Comparison of ENCODE assay signal across 8 cellular contexts in genomic region chr12:123761841-123762714, GRCh38. TPM values are rescaled to one million over a fixed set of nuclear protein-coding genes. Genes with fewer than 3 reads are reported as not detected.
DNase-seq lines count a peak whose midpoint lies in the region; ATAC-seq, FAIRE-seq and TF ChIP-seq lines count a peak whose summit lies in the region.

TSS of gene DNAH10 (plus strand) at chr12:123762301. CDS start at chr12:123762337, 36 bp downstream.

- peak within 1 kb of the TSS; percentile 97 for H2AFZ ChIP-seq in GM23338

- H3K27me3 ChIP-seq in GM23338 (ENCODE audit: insufficient read depth) = peaks cover 3% of the 10 kb centered on the region; the same call in 1 of the 2 replicates

- peak; percentile 88 for DNase-seq in GM23338 (ENCODE audit: low spot score)
- peak; percentile 5 to 76 for DNase-seq in NCI-H526 (lab: John Stamatoyannopoulos, UW)
- DNase-seq in activated naive CD4-positive, alpha-beta T cell treated with anti-CD3 and anti-CD28 coated beads for 36 hours = peak; percentile 34
- peak; percentile 15 for DNase-seq in iPS DF 19.7 (ENCODE audit: low read depth, low spot score)
- peak; percentile 25 to 37 for DNase-seq in stimulated activated CD4-positive, alpha-beta T cell treated with anti-CD3 and anti-CD28 coated beads, Interleukin-12 subunit alpha, Interleukin-12 subunit beta, amount 100 ng/mL, for 24 hours (ENCODE audit: low read depth in 2 of 2)
- no peak for DNase-seq in HTR-8/SVneo (ENCODE audit: insufficient read length, low spot score)
- no peak for DNase-seq in NCI-H2029 treated with DMSO at 0.1 percent for 48 hours (lab: John Stamatoyannopoulos, UW)

- H3K36me3 Mint-ChIP-seq in GM23338 (ENCODE audit: low read depth) = peaks cover 22% of the 10 kb centered on the region
- no peaks in the 10 kb centered on the region for H3K36me3 Mint-ChIP-seq in activated naive CD4-positive, alpha-beta T cell treated with anti-CD3 and anti-CD28 coated beads for 36 hours (ENCODE audit: low read depth)

- peak; percentile 59 to 77 for TF ChIP-seq CTCF in GM23338 (conservative IDR thresholded peaks at IDR 0.05; ENCODE audit: low read depth in 2 of 2)

- H3K4me3 ChIP-seq in GM08714 (ENCODE audit: low read length) (peak within 1 kb of the TSS; percentile 36; the same call in 1 of the 2 replicates), GM23338 (peak within 1 kb of the TSS; percentile 70)

- H3K4me2 ChIP-seq in GM23338 = peak within 1 kb of the TSS; percentile 76

- FAIRE-seq in HTR-8/SVneo (lab: Jason Lieb, UNC) = no peak

- H3K27ac ChIP-seq in GM23338 (ENCODE audit: low read depth) = no peak within 1 kb of the TSS

- intact Hi-C loops in activated naive CD4-positive, alpha-beta T cell treated with anti-CD3 and anti-CD28 coated beads for 36 hours (cut with micrococcal nuclease) = loop anchor here (10.0 kb wide), 1 partner anchor 127 kb away; the partner anchor contains the start of genes EIF2B1 and GTF2H3

- no peaks in the 10 kb centered on the region for H3K79me2 ChIP-seq in GM23338 (replicated peaks; ENCODE audit: insufficient read depth)

- H3K4me1 ChIP-seq in GM23338 (ENCODE audit: insufficient read depth) = 0 out of 2 replicates have a peak, but pooled peaks cover 4% of the 10 kb centered on the region

- peak within 1 kb of the TSS; percentile 82 for H3K4me3 Mint-ChIP-seq in GM23338
- H3K4me3 Mint-ChIP-seq in activated naive CD4-positive, alpha-beta T cell treated with anti-CD3 and anti-CD28 coated beads for 36 hours = peak within 1 kb of the TSS; percentile 73

- H3K27ac Mint-ChIP-seq in GM23338 = no peak within 1 kb of the TSS; the same call in 1 of the 2 replicates
- H3K27ac Mint-ChIP-seq in activated naive CD4-positive, alpha-beta T cell treated with anti-CD3 and anti-CD28 coated beads for 36 hours = no peak within 1 kb of the TSS

- no peaks in the 10 kb centered on the region for H3K9me3 Mint-ChIP-seq in GM23338
- no peaks in the 10 kb centered on the region for H3K9me3 Mint-ChIP-seq in activated naive CD4-positive, alpha-beta T cell treated with anti-CD3 and anti-CD28 coated beads for 36 hours

- peak; percentile 78 for ATAC-seq in GM23338

- H3K36me3 ChIP-seq in GM23338 (ENCODE audit: insufficient read depth) = 0 out of 2 replicates have a peak, but pooled peaks cover 16% of the 10 kb centered on the region

- H3K9me2 ChIP-seq in GM23338 (ENCODE audit: insufficient read depth) = no peaks in the 10 kb centered on the region

- peaks cover 6% of the 10 kb centered on the region; the same call in 2 of the 3 replicates for H3K4me1 Mint-ChIP-seq in GM23338
- H3K4me1 Mint-ChIP-seq in activated naive CD4-positive, alpha-beta T cell treated with anti-CD3 and anti-CD28 coated beads for 36 hours (ENCODE audit: low read depth) = no peaks in the 10 kb centered on the region

- peaks cover 7% of the 10 kb centered on the region for H3K27me3 Mint-ChIP-seq in GM23338 (ENCODE audit: insufficient read depth, low read depth, poor library complexity)
- peaks cover 2% of the 10 kb centered on the region for H3K27me3 Mint-ChIP-seq in activated naive CD4-positive, alpha-beta T cell treated with anti-CD3 and anti-CD28 coated beads for 36 hours (ENCODE audit: low read depth)

- peaks cover 5% of the 10 kb centered on the region; the same call in 1 of the 2 replicates for H3F3A ChIP-seq in GM23338 (replicated peaks; ENCODE audit: low read depth)

- CTCF ChIA-PET in activated naive CD4-positive, alpha-beta T cell treated with anti-CD3 and anti-CD28 coated beads for 36 hours (lab: Charles Lee) = interaction anchor here (1.2 to 1.4 kb wide), 3 partner anchors 9 to 134 kb away, joined by 3 to 5 read pairs (median 4); no protein-coding TSS in a partner anchor

- H4K20me1 ChIP-seq in GM23338 (replicated peaks; ENCODE audit: insufficient read depth) = peaks cover 3% of the 10 kb centered on the region; the same call in 1 of the 2 replicates

TF ChIP-seq in GM23338, 12 proteins besides CTCF, POLR2A, EP300 and RAD21:
- TF ChIP-seq JUNB (IDR thresholded peaks at IDR 0.05; ENCODE audit: unreplicated experiment) (no peak), ZNF462 (CRISPR knock-in tag; IDR thresholded peaks at IDR 0.05) (no peak), NANOG (IDR thresholded peaks at IDR 0.05; ENCODE audit: borderline replicate concordance) (no peak), ZNF331 (CRISPR knock-in tag; IDR thresholded peaks at IDR 0.05; ENCODE audit: low read depth) (no peak), POLR2AphosphoS5 (IDR thresholded peaks at IDR 0.05; ENCODE audit: low read depth) (peak; percentile 46; the same call in 1 of the 2 replicates)

RNA-seq across cellular contexts. Expression of gene DNAH10, which starts in this region (rescaled TPM):
- 0.03 and 0.12 TPM in 2 replicates for total RNA-seq in GM23338 (2014; rRNA removed; shearing (Covaris generic))
- polyA plus RNA-seq in GM23338 (2016; fragmentation: Nextera tagmentation; extraction: Ambion mirVana) = 0.03 and 0.19 TPM in 2 replicates
- total RNA-seq in activated naive CD4-positive, alpha-beta T cell treated with anti-CD3 and anti-CD28 coated beads for 36 hours = under 1 TPM; 0.05 TPM

Comparison
In these comparisons a context has a peak if more than half of its experiments do, and no peak if none do; other contexts are left out.
1. Peak in DNase-seq, ATAC-seq, H3K4me3 ChIP-seq and H3K4me2 ChIP-seq in GM23338; RNA of the gene not detected or under 1 TPM.
2. Peak in DNase-seq in activated naive CD4-positive, alpha-beta T cell treated with anti-CD3 and anti-CD28 coated beads for 36 hours; RNA of the gene not detected or under 1 TPM.
3. DNase-seq: peak in NCI-H526 (2 of 2), iPS DF 19.7 (single experiment) and stimulated activated CD4-positive, alpha-beta T cell treated with anti-CD3 and anti-CD28 coated beads, Interleukin-12 subunit alpha, Interleukin-12 subunit beta, amount 100 ng/mL, for 24 hours (2 of 2); none in HTR-8/SVneo (single experiment) and NCI-H2029 treated with DMSO at 0.1 percent for 48 hours (single experiment).